Comparison of ENCODE assay signal across 9 cellular contexts in the genomic region with DNA sequence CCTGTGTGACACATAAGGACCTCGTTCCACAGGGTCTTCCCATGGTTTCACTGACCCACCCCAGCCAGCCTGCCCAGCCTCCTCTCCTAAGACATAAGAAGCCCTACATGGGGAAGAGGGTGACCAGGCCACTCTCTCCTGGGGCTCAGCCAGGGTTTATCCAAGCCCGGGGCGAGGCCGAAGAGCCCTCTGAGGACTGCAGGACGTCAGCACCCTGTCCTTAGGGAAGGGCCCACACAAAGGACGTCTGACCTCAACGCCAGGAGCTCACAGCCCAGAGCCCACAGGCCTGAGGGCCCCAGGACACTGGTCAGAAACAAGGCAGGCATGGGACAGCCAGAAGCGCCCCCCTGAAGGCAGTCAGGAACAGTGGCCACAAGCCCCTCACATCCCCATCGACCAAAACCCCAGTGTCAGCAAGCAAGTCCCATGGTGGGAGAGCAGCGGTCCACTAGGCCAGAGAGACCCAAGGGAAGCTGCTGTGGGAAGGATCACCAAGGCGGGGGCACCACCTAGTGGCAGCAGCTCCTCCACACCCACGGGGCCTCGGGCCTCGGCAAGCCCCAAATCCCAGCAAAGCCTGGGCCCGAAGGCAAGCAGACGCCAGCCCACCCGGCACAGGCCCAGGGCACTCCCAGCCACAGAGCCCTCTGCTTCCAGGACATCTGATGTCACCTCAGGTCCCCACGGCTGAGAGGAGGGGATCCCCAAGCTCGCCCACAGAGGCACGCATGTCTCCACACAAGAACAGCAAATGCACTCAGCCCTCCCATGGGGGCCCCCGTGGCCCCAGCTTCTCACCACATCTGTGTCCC. TPM values are rescaled to one million over a fixed set of nuclear protein-coding genes. Genes with fewer than 3 reads are reported as not detected.
DNase-seq lines count a peak whose midpoint lies in the region; ATAC-seq and TF ChIP-seq lines count a peak whose summit lies in the region.
"Had no signal": no experiment of that assay in that cellular context is flagged by ENCODE, and none has a peak within 500 bp of the region (broad histone marks: within the 10 kb centered on the region; RNA-seq: fewer than 3 reads in every experiment).

No MANE protein-coding gene starts in this region.

- H3K4me3 ChIP-seq in esophagus muscularis mucosa (no peak overlapping the region), thoracic aorta (no peak overlapping the region)

- TF ChIP-seq POLR2A in esophagus muscularis mucosa (IDR thresholded peaks at IDR 0.05; ENCODE audit: low read depth) = no peak

- TF ChIP-seq CTCF in esophagus muscularis mucosa (IDR thresholded peaks at IDR 0.05) (peak; percentile 77 to 85 (median 78)), thoracic aorta (IDR thresholded peaks at IDR 0.05) (peak; percentile 71)

- H3K36me3 Mint-ChIP-seq in naive thymus-derived CD8-positive, alpha-beta T cell = peaks cover 0 to 57% (median 19%) of the 10 kb centered on the region in 3 donors

- H3K27me3 ChIP-seq in esophagus muscularis mucosa (no peaks in the 10 kb centered on the region), thoracic aorta (replicated peaks; ENCODE audit: insufficient read depth) (no peaks in the 10 kb centered on the region)

- peaks cover 0 to 4% (median 0%) of the 10 kb centered on the region in 4 donors for H3K4me1 Mint-ChIP-seq in naive thymus-derived CD8-positive, alpha-beta T cell

- H3K27me3 Mint-ChIP-seq in naive thymus-derived CD8-positive, alpha-beta T cell = no peaks in the 10 kb centered on the region

- H3K9me3 Mint-ChIP-seq in naive thymus-derived CD8-positive, alpha-beta T cell = no peaks in the 10 kb centered on the region

- peak; percentile 14 for DNase-seq in NCI-H2029 (lab: John Stamatoyannopoulos, UW)
- DNase-seq in NCI-H2029 treated with DMSO at 0.1 percent for 48 hours (lab: John Stamatoyannopoulos, UW) = no peak
- peak; percentile 16 for DNase-seq in NCI-H2227 treated with DMSO at 0.1 percent for 48 hours (lab: John Stamatoyannopoulos, UW)
- DNase-seq in activated CD8-positive, alpha-beta memory T cell treated with anti-CD3 and anti-CD28 coated beads for 24 hours = peak; percentile 76
- no peak for DNase-seq in esophagus muscularis mucosa (ENCODE audit: extremely low spot score)
- peak; percentile 12 to 70 (median 35) for DNase-seq in naive thymus-derived CD8-positive, alpha-beta T cell
- DNase-seq in thoracic aorta (ENCODE audit: low spot score) = no peak

- no peak overlapping the region for H3K27ac ChIP-seq in esophagus muscularis mucosa (replicated peaks in 1 of 4)
- no peak overlapping the region for H3K27ac ChIP-seq in thoracic aorta
- H3K27ac ChIP-seq: epithelial cell of prostate had no signal

- H3K4me1 ChIP-seq in esophagus muscularis mucosa (peaks cover 6 to 26% (median 22%) of the 10 kb centered on the region in 4 donors), thoracic aorta (ENCODE audit: control insufficient read depth in 1 of 2, low read depth in 2 of 2) (peaks cover 8 to 14% of the 10 kb centered on the region in 2 donors)

- no peak overlapping the region for H3K4me3 Mint-ChIP-seq in naive thymus-derived CD8-positive, alpha-beta T cell

- H3K9me3 ChIP-seq in esophagus muscularis mucosa (no peaks in the 10 kb centered on the region), thoracic aorta (no peaks in the 10 kb centered on the region)

- ATAC-seq in HG02571 (IDR thresholded peaks at IDR 0.05; ENCODE audit: unreplicated experiment) (peak; percentile 59), thoracic aorta (ENCODE audit: insufficient number of reproducible peaks, low FRiP score, low read depth) (no peak)
- ATAC-seq in naive thymus-derived CD8-positive, alpha-beta T cell = peak in 1 of 2 donors; percentile 44

- H3K36me3 ChIP-seq in esophagus muscularis mucosa = peaks cover 30 to 62% (median 58%) of the 10 kb centered on the region in 4 donors
- peaks cover 15% of the 10 kb centered on the region for H3K36me3 ChIP-seq in thoracic aorta

- intact Hi-C loops in esophagus muscularis mucosa (cut with DNase I) = loop anchor here (1.0 to 5.0 kb wide), 2 partner anchors 52 to 105 kb away; no protein-coding TSS in a partner anchor

- 63% methylated on average over 9 of the region's 21 CpGs for WGBS in esophagus muscularis mucosa

- POLR2A ChIA-PET in naive thymus-derived CD8-positive, alpha-beta T cell (lab: Charles Lee) = no interaction called here

- H3K27ac Mint-ChIP-seq in naive thymus-derived CD8-positive, alpha-beta T cell = peak overlapping the region in 3 of 10 donors; percentile 7 to 75 (median 57)

- no peak for TF ChIP-seq EP300 in esophagus muscularis mucosa (IDR thresholded peaks at IDR 0.05)

RNA-seq across cellular contexts. Expression of a gene that starts 23.4 kb away (rescaled TPM):
- total RNA-seq in esophagus muscularis mucosa (10 to 100 TPM; 22.2 to 33.1 (median 29.5) TPM), thoracic aorta (10 to 100 TPM; 27.4 to 41.3 TPM)
- 10 to 100 TPM; 84.5 to 95.9 TPM for total RNA-seq in naive thymus-derived CD8-positive, alpha-beta T cell
- 100 to 1,000 TPM; 146 to 243 (median 190) TPM for polyA plus RNA-seq in naive thymus-derived CD8-positive, alpha-beta T cell

RNA-seq across cellular contexts. Expression of a gene that starts 32.7 kb away (rescaled TPM):
- total RNA-seq in esophagus muscularis mucosa = 10 to 100 TPM; 13.3 to 20.3 (median 16.5) TPM
- total RNA-seq in naive thymus-derived CD8-positive, alpha-beta T cell = 10 to 100 TPM; 16.3 to 18.2 TPM
- polyA plus RNA-seq in naive thymus-derived CD8-positive, alpha-beta T cell = 10 to 100 TPM; 31.8 to 53.0 (median 42.5) TPM
- 10 to 100 TPM; 12.5 to 16.6 TPM for total RNA-seq in thoracic aorta

RNA-seq across cellular contexts. Expression of a gene that starts 32.7 kb away (rescaled TPM):
- total RNA-seq in esophagus muscularis mucosa (10 to 100 TPM; 10.9 to 18.7 (median 18.0) TPM), thoracic aorta (10 to 100 TPM in 1 of 2 donors, 1 to 10 TPM in 1; 9.7 to 15.2 TPM)
- total RNA-seq in naive thymus-derived CD8-positive, alpha-beta T cell = 10 to 100 TPM; 17.1 to 18.5 TPM
- polyA plus RNA-seq in naive thymus-derived CD8-positive, alpha-beta T cell = 10 to 100 TPM; 52.0 to 62.3 (median 53.7) TPM

Comparison
In these comparisons a context has a peak if more than half of its experiments do, and no peak if none do; other contexts are left out.
1. DNase-seq: peak in NCI-H2029 (single experiment), NCI-H2227 treated with DMSO at 0.1 percent for 48 hours (single experiment), activated CD8-positive, alpha-beta memory T cell treated with anti-CD3 and anti-CD28 coated beads for 24 hours (single experiment) and naive thymus-derived CD8-positive, alpha-beta T cell (10 of 10); none in NCI-H2029 treated with DMSO at 0.1 percent for 48 hours (single experiment), esophagus muscularis mucosa (single experiment) and thoracic aorta (single experiment).